In genomic region chr18:80157708-80158343, GRCh38 we compare ENCODE assay signal across 8 cellular contexts. TPM values are rescaled to one million over a fixed set of nuclear protein-coding genes. Genes with fewer than 3 reads are reported as not detected.
DNase-seq lines count a peak whose midpoint lies in the region; ATAC-seq and TF ChIP-seq lines count a peak whose summit lies in the region.

No MANE protein-coding gene starts in this region.

- no peaks in the 10 kb centered on the region for H3K4me1 ChIP-seq in fibroblast of lung (ENCODE audit: control insufficient read depth, extremely low read depth, insufficient read depth, low read length)
- H3K4me1 ChIP-seq in neutrophil (ENCODE audit: control insufficient read depth in 1 of 2, insufficient read depth in 1 of 2, low read depth in 1 of 2, low read length in 1 of 2), result no peaks in the 10 kb centered on the region

- no peaks in the 10 kb centered on the region for H3K36me3 ChIP-seq in fibroblast of lung (ENCODE audit: control insufficient read depth, insufficient read depth, low read length)
- H3K36me3 ChIP-seq in neutrophil, result no peaks in the 10 kb centered on the region

- H3K9ac ChIP-seq in fibroblast of lung (ENCODE audit: insufficient read depth, low read length), result no peak overlapping the region

- no peak for ATAC-seq in GM18861 (IDR thresholded peaks at IDR 0.05; ENCODE audit: unreplicated experiment)

- H3K4me3 ChIP-seq in fibroblast of lung (replicated peaks in 1 of 4; ENCODE audit: control extremely low read depth in 1 of 4, insufficient read depth in 1 of 4, low read depth in 3 of 4, low read length in 4 of 4) (no peak overlapping the region), neutrophil (ENCODE audit: low read depth in 1 of 2, low read length in 1 of 2) (no peak overlapping the region)

- H3K9me3 ChIP-seq in fibroblast of lung (ENCODE audit: control insufficient read depth, insufficient read depth, low read depth, low read length) (no peaks in the 10 kb centered on the region), neutrophil (no peaks in the 10 kb centered on the region)

- peak; percentile 99 for TF ChIP-seq CTCF in fibroblast of lung (conservative IDR thresholded peaks at IDR 0.05 in 1 of 2, IDR thresholded peaks at IDR 0.05 in 1 of 2; ENCODE audit: low read depth in 1 of 2, low read length in 2 of 2)
- peak; percentile 85 for TF ChIP-seq CTCF in neutrophil (IDR thresholded peaks at IDR 0.05)

- H3K27ac ChIP-seq in fibroblast of lung (ENCODE audit: insufficient read depth, low read length) (no peak overlapping the region), neutrophil (no peak overlapping the region)

- DNase-seq in COR-L47 (lab: John Stamatoyannopoulos, UW), result peak; percentile 66
- DNase-seq in HCEC 1CT, result peak; percentile 28
- peak; percentile 26 for DNase-seq in NCI-H774 (lab: John Stamatoyannopoulos, UW)
- DNase-seq in activated T-cell treated with anti-CD3 and anti-CD28 coated beads for 48 hours (ENCODE audit: low read depth), result peak; percentile 67
- peak; percentile 57 to 77 for DNase-seq in fibroblast of lung (ENCODE audit: low read depth in 2 of 2)
- DNase-seq in stromal cell of bone marrow (ENCODE audit: low read depth), result peak; percentile 51

- no peaks in the 10 kb centered on the region for H3K79me2 ChIP-seq in fibroblast of lung (ENCODE audit: control insufficient read depth, insufficient read depth, low read length)

- H2AFZ ChIP-seq in fibroblast of lung (ENCODE audit: low read length), result no peak overlapping the region

- no peak overlapping the region for H3K4me2 ChIP-seq in fibroblast of lung (ENCODE audit: extremely low read depth, insufficient read depth, low read length)

- H4K20me1 ChIP-seq in fibroblast of lung (ENCODE audit: control insufficient read depth, extremely low read depth, insufficient read depth, low read length), result no peaks in the 10 kb centered on the region

- H3K27me3 ChIP-seq in fibroblast of lung (ENCODE audit: control insufficient read depth, insufficient read depth, low read length) (no peaks in the 10 kb centered on the region), neutrophil (peaks cover 40% of the 10 kb centered on the region)

RNA-seq across cellular contexts. Expression of gene ADNP2, which starts 48.8 kb away (rescaled TPM):
- 13.6 and 17.3 TPM in 2 replicates for total RNA-seq in fibroblast of lung
- 9.0 and 9.4 TPM in 2 replicates for polyA plus RNA-seq in fibroblast of lung
- polyA plus RNA-seq in fibroblast of lung (2012), result 8.8 and 9.1 TPM in 2 replicates
- 20.1 and 26.2 TPM in 2 replicates for polyA minus RNA-seq in fibroblast of lung (ENCODE audit: low replicate concordance)
